ENCODE assay signal across 1 cellular context in genomic region chr17:59828819-59829216, GRCh38.
TF ChIP-seq lines count a peak whose summit lies in the region.

No MANE protein-coding gene starts in this region.

TF ChIP-seq in K562, 482 proteins besides CTCF, POLR2A, EP300 and RAD21 (continued from another document):
- TF ChIP-seq ZBTB11 (CRISPR knock-in tag; IDR thresholded peaks at IDR 0.05) (peak in 1 of 3 experiments; percentile 67; a peak in 1 of 6 replicates), DMBX1 (CRISPR knock-in tag; IDR thresholded peaks at IDR 0.05; ENCODE audit: borderline replicate concordance) (peak; percentile 53; the same call in 1 of the 2 replicates)
